Comparison of ENCODE assay signal across 19 cellular contexts in genomic region chr2:215320679-215321078, GRCh38. TPM values are rescaled to one million over a fixed set of nuclear protein-coding genes. Genes with fewer than 3 reads are reported as not detected.
DNase-seq lines count a peak whose midpoint lies in the region; ATAC-seq and TF ChIP-seq lines count a peak whose summit lies in the region.
"Had no signal": no experiment of that assay in that cellular context is flagged by ENCODE, and none has a peak within 500 bp of the region (broad histone marks: within the 10 kb centered on the region; RNA-seq: fewer than 3 reads in every experiment).

No MANE protein-coding gene starts in this region.

- H3K27me3 Mint-ChIP-seq in activated T-cell treated with anti-CD3 and anti-CD28 coated beads, Interleukin-2, amount 50 U/mL, for 24 hours, result no peaks in the 10 kb centered on the region
- H3K27me3 Mint-ChIP-seq in activated T-cell treated with anti-CD3 and anti-CD28 coated beads, Interleukin-2, amount 50 U/mL, for 72 hours (ENCODE audit: low read depth), result no peaks in the 10 kb centered on the region
- H3K27me3 Mint-ChIP-seq in activated naive CD8-positive, alpha-beta T cell treated with anti-CD3 and anti-CD28 coated beads, Interleukin-2, amount 10 ng/mL, durations not matched to agents 7 days and 5 days, result no peaks in the 10 kb centered on the region
- H3K27me3 Mint-ChIP-seq: IgD-negative memory B cell had no signal

- peak overlapping the region; percentile 40 for H3K27ac Mint-ChIP-seq in activated T-cell treated with anti-CD3 and anti-CD28 coated beads, Interleukin-2, amount 50 U/mL, for 24 hours
- no peak overlapping the region for H3K27ac Mint-ChIP-seq in activated T-cell treated with anti-CD3 and anti-CD28 coated beads, Interleukin-2, amount 50 U/mL, for 72 hours
- peak overlapping the region; percentile 16 for H3K27ac Mint-ChIP-seq in activated naive CD8-positive, alpha-beta T cell treated with anti-CD3 and anti-CD28 coated beads, Interleukin-2, amount 10 ng/mL, durations not matched to agents 7 days and 5 days

- no peak for DNase-seq in activated T-cell treated with anti-CD3 and anti-CD28 coated beads, Interleukin-2, amount 50 U/mL, for 24 hours
- no peak for DNase-seq in activated T-cell treated with anti-CD3 and anti-CD28 coated beads, Interleukin-2, amount 50 U/mL, for 72 hours
- no peak for DNase-seq in activated naive CD8-positive, alpha-beta T cell treated with anti-CD3 and anti-CD28 coated beads, Interleukin-2, amount 10 ng/mL, durations not matched to agents 7 days and 5 days
- DNase-seq in myocyte (ENCODE audit: low read depth), result peak; percentile 15
- DNase-seq in SHP77 treated with DMSO at 0.1 percent for 48 hours (lab: John Stamatoyannopoulos, UW), result no peak
- DNase-seq in UCSD-AML1 (lab: John Stamatoyannopoulos, UW; ENCODE audit: unreplicated experiment), result no peak
- DNase-seq: DMS153, DND-41, HCEC 1CT, NCI-H1048, NCI-H1417, NCI-H1694, NCI-H2029 treated with DMSO at 0.1 percent for 48 hours, NCI-H2227 treated with DMSO at 0.1 percent for 48 hours, NCI-H526 treated with DMSO at 0.1 percent for 48 hours, RPMI8226, SHP77 had no signal

- no peaks in the 10 kb centered on the region for H3K4me1 ChIP-seq in HEK293 (ENCODE audit: control insufficient read depth, insufficient read depth, low read length)

- TF ChIP-seq CTCF in HEK293 (tag by site-specific recombination; IDR thresholded peaks at IDR 0.05), result no peak

- no peak for ATAC-seq in activated T-cell treated with anti-CD3 and anti-CD28 coated beads, Interleukin-2, amount 50 U/mL, for 72 hours (replicated peaks in 1 of 2)
- no peak for ATAC-seq in activated naive CD8-positive, alpha-beta T cell treated with anti-CD3 and anti-CD28 coated beads, Interleukin-2, amount 10 ng/mL, durations not matched to agents 7 days and 5 days (ENCODE audit: low read depth)

- H3K36me3 Mint-ChIP-seq in activated T-cell treated with anti-CD3 and anti-CD28 coated beads, Interleukin-2, amount 50 U/mL, for 24 hours (ENCODE audit: low read depth), result peaks cover 95% of the 10 kb centered on the region
- H3K36me3 Mint-ChIP-seq in activated T-cell treated with anti-CD3 and anti-CD28 coated beads, Interleukin-2, amount 50 U/mL, for 72 hours (ENCODE audit: insufficient read depth in 2 of 2), result peaks cover 16 to 32% of the 10 kb centered on the region in 2 donors
- H3K36me3 Mint-ChIP-seq in activated naive CD8-positive, alpha-beta T cell treated with anti-CD3 and anti-CD28 coated beads, Interleukin-2, amount 10 ng/mL, durations not matched to agents 7 days and 5 days, result peaks cover 44% of the 10 kb centered on the region

- no peak overlapping the region for H3K27ac ChIP-seq in HEK293 (ENCODE audit: extremely low read depth, low read depth, low read length)

- no peaks in the 10 kb centered on the region for H3K9me3 Mint-ChIP-seq in activated T-cell treated with anti-CD3 and anti-CD28 coated beads, Interleukin-2, amount 50 U/mL, for 24 hours
- H3K9me3 Mint-ChIP-seq in activated T-cell treated with anti-CD3 and anti-CD28 coated beads, Interleukin-2, amount 50 U/mL, for 72 hours, result no peaks in the 10 kb centered on the region
- no peaks in the 10 kb centered on the region for H3K9me3 Mint-ChIP-seq in activated naive CD8-positive, alpha-beta T cell treated with anti-CD3 and anti-CD28 coated beads, Interleukin-2, amount 10 ng/mL, durations not matched to agents 7 days and 5 days
- H3K9me3 Mint-ChIP-seq: IgD-negative memory B cell had no signal

- peaks cover 53 to 95% of the 10 kb centered on the region in 2 experiments for H3K36me3 ChIP-seq in HEK293 (ENCODE audit: control insufficient read depth in 2 of 2, insufficient read depth in 1 of 2, low read length in 2 of 2)

- H3K9me3 ChIP-seq in HEK293 (ENCODE audit: control insufficient read depth, insufficient read depth, low read depth, low read length), result no peaks in the 10 kb centered on the region

- peaks cover 39% of the 10 kb centered on the region for H3K4me1 Mint-ChIP-seq in activated T-cell treated with anti-CD3 and anti-CD28 coated beads, Interleukin-2, amount 50 U/mL, for 24 hours (ENCODE audit: low read depth)
- H3K4me1 Mint-ChIP-seq in activated T-cell treated with anti-CD3 and anti-CD28 coated beads, Interleukin-2, amount 50 U/mL, for 72 hours (ENCODE audit: low read depth), result peaks cover 32% of the 10 kb centered on the region
- peaks cover 25% of the 10 kb centered on the region for H3K4me1 Mint-ChIP-seq in activated naive CD8-positive, alpha-beta T cell treated with anti-CD3 and anti-CD28 coated beads, Interleukin-2, amount 10 ng/mL, durations not matched to agents 7 days and 5 days

- POLR2A ChIA-PET in HEK293 (lab: Yijun Ruan, JAX), result interaction anchor here (0.9 kb wide), 1 partner anchor 9 kb away, joined by 4 read pairs; the partner anchor contains the start of gene ATIC
- POLR2A ChIA-PET in activated naive CD8-positive, alpha-beta T cell treated with anti-CD3 and anti-CD28 coated beads, Interleukin-2, amount 10 ng/mL, durations not matched to agents 7 days and 5 days (lab: Charles Lee), result interaction anchor here (1.2 kb wide), 1 partner anchor 9 kb away, joined by 6 read pairs; the partner anchor contains the start of gene ATIC

- no peak overlapping the region for H3K4me3 Mint-ChIP-seq in activated T-cell treated with anti-CD3 and anti-CD28 coated beads, Interleukin-2, amount 50 U/mL, for 24 hours
- no peak overlapping the region for H3K4me3 Mint-ChIP-seq in activated T-cell treated with anti-CD3 and anti-CD28 coated beads, Interleukin-2, amount 50 U/mL, for 72 hours
- no peak overlapping the region for H3K4me3 Mint-ChIP-seq in activated naive CD8-positive, alpha-beta T cell treated with anti-CD3 and anti-CD28 coated beads, Interleukin-2, amount 10 ng/mL, durations not matched to agents 7 days and 5 days
- H3K4me3 Mint-ChIP-seq: IgD-negative memory B cell had no signal

- H3K4me3 ChIP-seq in HEK293 (ENCODE audit: low read depth, low read length), result no peak overlapping the region

- CTCF ChIA-PET in HEK293 (lab: Yijun Ruan, JAX), result no interaction called here

TF ChIP-seq in HEK293, 187 proteins besides CTCF, POLR2A, EP300 and RAD21:
- TF ChIP-seq TCF7L2 (IDR thresholded peaks at IDR 0.05; ENCODE audit: borderline replicate concordance, low read depth, low read length) (no peak), KLF1 (tag by site-specific recombination; IDR thresholded peaks at IDR 0.05) (peak; percentile 78)

RNA-seq across cellular contexts. Expression of gene ATIC, which starts 8.8 kb away (rescaled TPM):
- total RNA-seq in activated T-cell treated with anti-CD3 and anti-CD28 coated beads, Interleukin-2, amount 50 U/mL, for 72 hours, result 100 to 1,000 TPM; 189 to 237 TPM
- total RNA-seq in activated naive CD8-positive, alpha-beta T cell treated with anti-CD3 and anti-CD28 coated beads, Interleukin-2, amount 10 ng/mL, durations not matched to agents 7 days and 5 days, result 100 to 1,000 TPM; 117 to 120 TPM
- total RNA-seq in myocyte, result 11.9 and 13.7 TPM in 2 replicates
- 102 TPM for polyA plus RNA-seq in myocyte (2012)
